Comparison of ENCODE assay signal across 8 cellular contexts in the genomic region with DNA sequence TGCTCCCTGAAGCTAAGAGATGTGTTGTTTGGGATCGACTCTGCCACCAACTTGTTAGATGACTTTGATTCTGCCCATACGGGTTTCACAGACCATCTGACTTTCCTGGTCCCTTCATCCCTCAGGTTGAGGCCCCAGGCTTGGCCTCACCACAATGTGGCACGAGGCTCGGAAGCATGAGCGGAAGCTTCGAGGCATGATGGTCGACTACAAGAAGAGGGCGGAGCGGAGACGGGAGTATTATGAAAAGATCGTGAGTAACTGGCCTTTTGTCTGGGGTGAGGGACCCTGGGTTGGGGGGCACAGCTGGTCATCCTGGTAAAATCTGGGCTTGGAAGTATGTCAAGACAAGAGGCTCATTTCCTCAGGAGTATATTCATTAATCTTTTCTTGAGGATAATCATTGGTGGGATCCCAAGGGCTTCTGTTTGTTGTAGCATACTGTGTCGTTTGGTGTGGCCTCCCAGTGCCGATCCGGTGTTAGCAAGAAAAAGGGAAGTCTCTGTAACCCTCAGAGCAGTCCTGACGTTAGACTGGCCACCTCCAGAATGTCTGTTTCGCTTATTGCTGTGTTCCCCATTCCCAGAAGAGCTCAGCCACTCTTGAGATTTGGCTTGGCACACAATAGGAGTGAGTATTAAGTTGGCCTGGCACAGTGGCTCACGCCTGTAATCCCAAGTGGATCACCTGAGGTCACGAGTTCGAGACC. TPM values are rescaled to one million over a fixed set of nuclear protein-coding genes. Genes with fewer than 3 reads are reported as not detected.
DNase-seq lines count a peak whose midpoint lies in the region; ATAC-seq, FAIRE-seq and TF ChIP-seq lines count a peak whose summit lies in the region.

No MANE protein-coding gene starts in this region.

- no peak overlapping the region for H3K23ac ChIP-seq in H1 (ENCODE audit: insufficient read length)

- no peak overlapping the region for H4K5ac ChIP-seq in H1 (ENCODE audit: insufficient read length, low read depth, low read length)

- H2BK12ac ChIP-seq in H1 (ENCODE audit: low read depth, low read length) = no peak overlapping the region

- no peak overlapping the region for H3K56ac ChIP-seq in H1 (replicated peaks; ENCODE audit: insufficient read length, low read depth, low read length)

- DNase-seq in H1 (ENCODE audit: low read depth in 1 of 2, low spot score in 2 of 2) = no peak
- peak; percentile 46 for DNase-seq in pons (ENCODE audit: low spot score)
- DNase-seq in kidney tubule cell (ENCODE audit: low spot score) = no peak
- no peak for DNase-seq in mucosa of descending colon
- no peak for DNase-seq in NCI-H1436 (lab: John Stamatoyannopoulos, UW)

- H2AK5ac ChIP-seq in H1 (ENCODE audit: low read depth, low read length) = no peak overlapping the region

- H4K8ac ChIP-seq in H1 (ENCODE audit: extremely low read depth, insufficient read depth, low read length) = no peak overlapping the region

- no peak overlapping the region for H2BK120ac ChIP-seq in H1 (replicated peaks; ENCODE audit: low read depth, low read length)

- FAIRE-seq in H1 (lab: Jason Lieb, UNC) = no peak

- H3K4me2 ChIP-seq in OCI-LY1 (ENCODE audit: low read length) (peak overlapping the region; percentile 99), H1 (ENCODE audit: insufficient read depth in 1 of 2, low read depth in 2 of 2, low read length in 2 of 2) (peak overlapping the region; percentile 85 to 89)

- ATAC-seq in mucosa of descending colon = no peak
- no peak for ATAC-seq in GM19023 (IDR thresholded peaks at IDR 0.05; ENCODE audit: unreplicated experiment)

- TF ChIP-seq CTCF in OCI-LY1 (IDR thresholded peaks at IDR 0.05; ENCODE audit: low read length) (no peak), H1 (IDR thresholded peaks at IDR 0.05; ENCODE audit: control extremely low read depth in 1 of 3, insufficient read depth in 1 of 3, low read depth in 1 of 3, low read length in 3 of 3) (no peak), mucosa of descending colon (IDR thresholded peaks at IDR 0.05) (no peak)

- no peak overlapping the region for H3K4ac ChIP-seq in H1 (replicated peaks; ENCODE audit: insufficient read length, low read depth, low read length)

- TF ChIP-seq EP300 in H1 (IDR thresholded peaks at IDR 0.05; ENCODE audit: borderline replicate concordance in 1 of 2, low read depth in 2 of 2, low read length in 2 of 2) = no peak

- no peak overlapping the region for H2BK20ac ChIP-seq in H1 (ENCODE audit: low read length)

- H3K79me1 ChIP-seq in H1 (ENCODE audit: low read depth, low read length) = peaks cover 14% of the 10 kb centered on the region

- H3K23me2 ChIP-seq in H1 (ENCODE audit: low read depth, low read length) = peaks cover 2% of the 10 kb centered on the region

- H3K4me1 ChIP-seq in ES-I3 (ENCODE audit: insufficient read depth, low read length) (peaks cover 5% of the 10 kb centered on the region; the same call in 1 of the 2 replicates), OCI-LY1 (ENCODE audit: insufficient read depth, low read length, severe bottlenecking) (peaks cover 39% of the 10 kb centered on the region), H1 (replicated peaks in 1 of 4; ENCODE audit: control insufficient read depth in 3 of 4, insufficient read depth in 4 of 4, low read length in 3 of 4) (peaks cover 0 to 7% (median 4%) of the 10 kb centered on the region in 4 experiments; a peak in 6 of 7 replicates), mucosa of descending colon (ENCODE audit: low read depth) (peaks cover 23% of the 10 kb centered on the region)

- POLR2A ChIA-PET in H1 (lab: Charles Lee; ENCODE audit: partially characterized antibody) = interaction anchor here (0.9 to 2.2 kb wide), 10 partner anchors 9 to 141 kb away, joined by 3 to 11 read pairs (median 4); a partner anchor contains a TSS

- H3K9me3 ChIP-seq in ES-I3 (ENCODE audit: control insufficient read depth, insufficient read depth, low read length) (no peaks in the 10 kb centered on the region), OCI-LY1 (ENCODE audit: low read length) (no peaks in the 10 kb centered on the region), H1 (ENCODE audit: insufficient read depth in 2 of 2, low read depth in 1 of 2, low read length in 1 of 2) (no peaks in the 10 kb centered on the region), mucosa of descending colon (no peaks in the 10 kb centered on the region)

- H4K20me1 ChIP-seq in OCI-LY1 (ENCODE audit: insufficient read depth, low read length) (no peaks in the 10 kb centered on the region), H1 (replicated peaks in 1 of 2; ENCODE audit: control insufficient read depth in 1 of 2, insufficient read depth in 2 of 2, low read length in 2 of 2) (peaks cover 10 to 16% of the 10 kb centered on the region in 2 experiments)

- CTCF ChIA-PET in H1 (lab: Charles Lee; ENCODE audit: partially characterized antibody) = interaction anchor here (1.1 to 9.7 kb wide), 6 partner anchors 11 to 50 kb away, joined by 3 to 85 read pairs (median 4); no protein-coding TSS in a partner anchor

- H3K4me3 ChIP-seq in OCI-LY1 (ENCODE audit: low read depth, low read length, poor library complexity, severe bottlenecking) = peak overlapping the region; percentile 99
- H3K4me3 ChIP-seq in H1 (ENCODE audit: extremely low read depth in 1 of 4, insufficient read depth in 2 of 4, low read depth in 3 of 4, low read length in 4 of 4) = peak overlapping the region; percentile 85 to 95 (median 94); a peak in 6 of 8 replicates
- H3K4me3 ChIP-seq in mucosa of descending colon = no peak overlapping the region

- H3K14ac ChIP-seq in H1 (ENCODE audit: insufficient read length) = no peak overlapping the region

- H3K9ac ChIP-seq in ES-I3 (ENCODE audit: low read depth, low read length) (peak overlapping the region; percentile 95; the same call in 1 of the 2 replicates), OCI-LY1 (ENCODE audit: low read length) (peak overlapping the region; percentile 99), H1 (replicated peaks in 1 of 4; ENCODE audit: extremely low read depth in 1 of 4, low read depth in 3 of 4, low read length in 3 of 4) (peak overlapping the region in 1 of 4 experiments; percentile 21; a peak in 1 of 7 replicates)

- no peak overlapping the region for H2BK15ac ChIP-seq in H1 (ENCODE audit: low read length)

- H3K27ac ChIP-seq in OCI-LY1 (ENCODE audit: low read depth, low read length, poor library complexity, severe bottlenecking) (peak overlapping the region; percentile 88), H1 (ENCODE audit: low read depth, low read length) (no peak overlapping the region)

- H3K9me2 ChIP-seq in OCI-LY1 (ENCODE audit: low read depth, low read length) = no peaks in the 10 kb centered on the region

- intact Hi-C loops in mucosa of descending colon (cut with DNase I, micrococcal nuclease) = no loop called here

- H3K79me2 ChIP-seq in OCI-LY1 (ENCODE audit: insufficient read depth, low read length) (peaks cover 30% of the 10 kb centered on the region), H1 (ENCODE audit: control insufficient read depth in 1 of 2, insufficient read depth in 2 of 2, low read length in 2 of 2) (peaks cover 10 to 34% of the 10 kb centered on the region in 2 experiments)

- H2BK5ac ChIP-seq in H1 (ENCODE audit: low read depth, low read length) = no peak overlapping the region

- TF ChIP-seq POLR2A in H1 (IDR thresholded peaks at IDR 0.05; ENCODE audit: control extremely low read depth in 1 of 2, low read depth in 2 of 2, low read length in 2 of 2) = no peak

- 86% methylated on average over 17 of the region's 19 CpGs; no CpG with 5 or more reads in 1 of the 2 experiments for WGBS in H1 (ENCODE audit: extremely low coverage in 1 of 2, insufficient coverage in 1 of 2, insufficient read length in 1 of 2, insufficient replicate concordance in 2 of 2, low coverage in 1 of 2, low lambda C conversion rate in 2 of 2, missing lambda C conversion rate in 1 of 2), 2 experiments

- no peak for TF ChIP-seq RAD21 in H1 (IDR thresholded peaks at IDR 0.05 in 1 of 2, conservative IDR thresholded peaks at IDR 0.05 in 1 of 2; ENCODE audit: low read depth in 2 of 2, low read length in 2 of 2)

- H3F3A ChIP-seq in OCI-LY1 (ENCODE audit: insufficient read depth, low read length) = peaks cover 5% of the 10 kb centered on the region; the same call in 1 of the 2 replicates

- H2AFZ ChIP-seq in OCI-LY1 (ENCODE audit: low read length) = no peak overlapping the region
- H2AFZ ChIP-seq in H1 (ENCODE audit: low read length) = no peak overlapping the region

- no peak overlapping the region for H4K91ac ChIP-seq in H1 (replicated peaks; ENCODE audit: insufficient read length, low read length)

- H3K27me3 ChIP-seq in OCI-LY1 (ENCODE audit: insufficient read depth, low read length) (no peaks in the 10 kb centered on the region), H1 (replicated peaks in 1 of 4; ENCODE audit: control insufficient read depth in 3 of 4, extremely low read depth in 1 of 4, insufficient read depth in 3 of 4, low read length in 3 of 4) (no peaks in the 10 kb centered on the region)

- H3K36me3 ChIP-seq in ES-I3 (ENCODE audit: insufficient read depth, low read length) (peaks cover 6% of the 10 kb centered on the region), OCI-LY1 (ENCODE audit: insufficient read depth, low read length) (peaks cover 81% of the 10 kb centered on the region), H1 (ENCODE audit: control insufficient read depth in 2 of 4, insufficient read depth in 4 of 4, low read length in 3 of 4) (peaks cover 8 to 48% (median 29%) of the 10 kb centered on the region in 4 experiments), mucosa of descending colon (ENCODE audit: low read depth) (no peaks in the 10 kb centered on the region)

- H3K18ac ChIP-seq in H1 (ENCODE audit: extremely low read depth, low read length) = no peak overlapping the region

RNA-seq across cellular contexts. Expression of a gene that starts 1.4 kb away (rescaled TPM):
- total RNA-seq in H1 (2021; fragmentation: NEBNext Ultra II Directional; extraction: Animal tissue kit (Norgen Biotek cat#: 25700)) = 63.4 and 71.7 TPM in 2 replicates
- 22.3 and 25.8 TPM in 2 replicates for polyA plus RNA-seq in H1 (2011; rRNA removed)
- polyA plus RNA-seq in H1 (2011; cell fraction: cytosol; rRNA removed) = 30.1 TPM
- polyA plus RNA-seq in H1 (2011; cell fraction: nucleus; rRNA removed) = 143 TPM
- 60.4 to 106 TPM (median 89.9 TPM) in 4 replicates for polyA plus RNA-seq in H1 (2012, experiment 1 of 2)
- polyA plus RNA-seq in H1 (2012, experiment 2 of 2) = 21.3 TPM
- 35.8 TPM for polyA plus RNA-seq in H1 (2013, experiment 1 of 2)
- 31.6 TPM for polyA plus RNA-seq in H1 (2013, experiment 2 of 2)
- 16.3 and 26.5 TPM in 2 replicates for polyA minus RNA-seq in H1 (2011; rRNA and poly(A)+ RNA removed)
- 14.7 TPM for polyA minus RNA-seq in H1 (2011; cell fraction: cytosol; rRNA and poly(A)+ RNA removed)
- polyA minus RNA-seq in H1 (2011; cell fraction: nucleus; rRNA and poly(A)+ RNA removed) = 41.7 TPM
- total RNA-seq in mucosa of descending colon = 100 to 1,000 TPM in 1 of 3 donors, 10 to 100 TPM in 2; 79.4 to 113 (median 93.2) TPM

RNA-seq across cellular contexts. Expression of a gene that starts 36.1 kb away (rescaled TPM):
- 6.8 and 7.5 TPM in 2 replicates for total RNA-seq in H1 (2021; fragmentation: NEBNext Ultra II Directional; extraction: Animal tissue kit (Norgen Biotek cat#: 25700))
- polyA plus RNA-seq in H1 (2011; rRNA removed) = 2.7 and 6.4 TPM in 2 replicates
- 2.3 TPM for polyA plus RNA-seq in H1 (2011; cell fraction: cytosol; rRNA removed)
- 6.4 TPM for polyA plus RNA-seq in H1 (2011; cell fraction: nucleus; rRNA removed)
- 3.2 to 8.2 TPM (median 7.6 TPM) in 4 replicates for polyA plus RNA-seq in H1 (2012, experiment 1 of 2)
- 7.1 TPM for polyA plus RNA-seq in H1 (2012, experiment 2 of 2)
- 6.4 TPM for polyA plus RNA-seq in H1 (2013, experiment 1 of 2)
- polyA plus RNA-seq in H1 (2013, experiment 2 of 2) = 6.2 TPM
- 1.1 TPM in 2 replicates for polyA minus RNA-seq in H1 (2011; rRNA and poly(A)+ RNA removed)
- 7.6 TPM for polyA minus RNA-seq in H1 (2011; cell fraction: cytosol; rRNA and poly(A)+ RNA removed)
- 8.8 TPM for polyA minus RNA-seq in H1 (2011; cell fraction: nucleus; rRNA and poly(A)+ RNA removed)
- 1 to 10 TPM; 2.8 to 5.0 (median 4.9) TPM for total RNA-seq in mucosa of descending colon

RNA-seq across cellular contexts. Expression of a gene that starts 38.8 kb away (rescaled TPM):
- 48.0 and 48.5 TPM in 2 replicates for total RNA-seq in H1 (2021; fragmentation: NEBNext Ultra II Directional; extraction: Animal tissue kit (Norgen Biotek cat#: 25700))
- 91.6 and 113 TPM in 2 replicates for polyA plus RNA-seq in H1 (2011; rRNA removed)
- polyA plus RNA-seq in H1 (2011; cell fraction: cytosol; rRNA removed) = 68.0 TPM
- polyA plus RNA-seq in H1 (2011; cell fraction: nucleus; rRNA removed) = 71.1 TPM
- polyA plus RNA-seq in H1 (2012, experiment 1 of 2) = 40.4 to 54.4 TPM (median 47.9 TPM) in 4 replicates
- 86.0 TPM for polyA plus RNA-seq in H1 (2012, experiment 2 of 2)
- 32.3 TPM for polyA plus RNA-seq in H1 (2013, experiment 1 of 2)
- 33.2 TPM for polyA plus RNA-seq in H1 (2013, experiment 2 of 2)
- polyA minus RNA-seq in H1 (2011; rRNA and poly(A)+ RNA removed) = 18.7 and 22.3 TPM in 2 replicates
- polyA minus RNA-seq in H1 (2011; cell fraction: cytosol; rRNA and poly(A)+ RNA removed) = 29.5 TPM
- 26.8 TPM for polyA minus RNA-seq in H1 (2011; cell fraction: nucleus; rRNA and poly(A)+ RNA removed)
- total RNA-seq in mucosa of descending colon = 10 to 100 TPM; 14.4 to 22.6 (median 21.8) TPM

RNA-seq across cellular contexts. Expression of a gene that starts 38.9 kb away (rescaled TPM):
- total RNA-seq in H1 (2021; fragmentation: NEBNext Ultra II Directional; extraction: Animal tissue kit (Norgen Biotek cat#: 25700)) = 12.5 and 13.1 TPM in 2 replicates
- polyA plus RNA-seq in H1 (2011; rRNA removed) = 10.0 and 12.6 TPM in 2 replicates
- 9.7 TPM for polyA plus RNA-seq in H1 (2011; cell fraction: cytosol; rRNA removed)
- 13.6 TPM for polyA plus RNA-seq in H1 (2011; cell fraction: nucleus; rRNA removed)
- polyA plus RNA-seq in H1 (2012, experiment 1 of 2) = 8.9 to 13.6 TPM (median 12.7 TPM) in 4 replicates
- polyA plus RNA-seq in H1 (2012, experiment 2 of 2) = 10.1 TPM
- 7.2 TPM for polyA plus RNA-seq in H1 (2013, experiment 1 of 2)
- polyA plus RNA-seq in H1 (2013, experiment 2 of 2) = 6.2 TPM
- polyA minus RNA-seq in H1 (2011; rRNA and poly(A)+ RNA removed) = 3.8 and 6.1 TPM in 2 replicates
- polyA minus RNA-seq in H1 (2011; cell fraction: cytosol; rRNA and poly(A)+ RNA removed) = 9.6 TPM
- polyA minus RNA-seq in H1 (2011; cell fraction: nucleus; rRNA and poly(A)+ RNA removed) = 5.9 TPM
- total RNA-seq in mucosa of descending colon = 10 to 100 TPM; 20.9 to 30.3 (median 21.1) TPM

RNA-seq across cellular contexts. Expression of a gene that starts 52.8 kb away (rescaled TPM):
- 25.7 and 27.0 TPM in 2 replicates for total RNA-seq in H1 (2021; fragmentation: NEBNext Ultra II Directional; extraction: Animal tissue kit (Norgen Biotek cat#: 25700))
- 14.6 and 22.5 TPM in 2 replicates for polyA plus RNA-seq in H1 (2011; rRNA removed)
- polyA plus RNA-seq in H1 (2011; cell fraction: cytosol; rRNA removed) = 23.0 TPM
- polyA plus RNA-seq in H1 (2011; cell fraction: nucleus; rRNA removed) = 71.7 TPM
- 22.9 to 30.5 TPM (median 24.6 TPM) in 4 replicates for polyA plus RNA-seq in H1 (2012, experiment 1 of 2)
- polyA plus RNA-seq in H1 (2012, experiment 2 of 2) = 16.5 TPM
- polyA plus RNA-seq in H1 (2013, experiment 1 of 2) = 12.6 TPM
- 11.6 TPM for polyA plus RNA-seq in H1 (2013, experiment 2 of 2)
- polyA minus RNA-seq in H1 (2011; rRNA and poly(A)+ RNA removed) = 7.8 and 11.9 TPM in 2 replicates
- 16.8 TPM for polyA minus RNA-seq in H1 (2011; cell fraction: cytosol; rRNA and poly(A)+ RNA removed)
- polyA minus RNA-seq in H1 (2011; cell fraction: nucleus; rRNA and poly(A)+ RNA removed) = 25.7 TPM
- 10 to 100 TPM; 27.2 to 33.6 (median 31.7) TPM for total RNA-seq in mucosa of descending colon
